Comparison of ENCODE assay signal across 11 cellular contexts in the genomic region with DNA sequence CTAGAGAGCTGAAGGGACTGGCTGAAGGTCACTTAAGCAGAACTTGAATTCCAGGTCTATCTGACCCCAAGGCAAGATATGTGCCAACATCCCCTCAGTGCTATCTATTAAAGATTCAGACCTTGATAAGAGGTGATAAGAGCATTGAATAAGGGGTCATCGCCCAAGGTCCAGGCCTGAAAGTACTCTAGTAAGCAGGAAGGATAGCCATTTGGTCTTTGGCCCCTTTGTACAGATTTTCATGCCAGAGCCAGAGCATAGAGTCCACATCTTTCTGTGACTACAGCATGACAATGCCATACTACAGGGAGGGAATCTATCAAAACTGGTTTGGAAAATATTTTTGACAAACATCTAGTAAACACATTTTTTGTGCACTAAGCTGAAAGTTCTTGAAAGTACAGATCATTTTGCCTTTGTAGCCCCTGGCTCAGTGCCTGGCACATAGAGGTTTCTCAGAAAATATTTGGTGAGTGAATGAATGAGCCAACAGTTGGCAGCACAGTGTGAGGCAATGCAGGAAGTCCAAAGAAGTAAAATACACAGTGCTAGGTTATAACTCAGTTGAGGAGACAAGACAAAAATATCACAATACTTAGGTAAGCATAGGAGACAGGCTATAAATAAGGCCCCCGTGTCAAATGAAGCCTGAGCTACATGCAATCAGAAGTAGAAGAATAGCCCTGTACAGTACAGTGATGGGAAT. TPM values are rescaled to one million over a fixed set of nuclear protein-coding genes. Genes with fewer than 3 reads are reported as not detected.
A peak's percentile ranks its signal among the peaks of the same experiment; 100 is the strongest.
DNase-seq lines count a peak whose midpoint lies in the region; ATAC-seq, FAIRE-seq and TF ChIP-seq lines count a peak whose summit lies in the region.
"Had no signal": no experiment of that assay in that cellular context is flagged by ENCODE, and none has a peak within 500 bp of the region (broad histone marks: within the 10 kb centered on the region; RNA-seq: fewer than 3 reads in every experiment).

No MANE protein-coding gene starts in this region.

- H3K36me3 ChIP-seq in body of pancreas (replicated peaks in 1 of 2; ENCODE audit: insufficient read depth in 1 of 2, low read depth in 2 of 2), result no peaks in the 10 kb centered on the region
- no peaks in the 10 kb centered on the region for H3K36me3 ChIP-seq in keratinocyte (ENCODE audit: control insufficient read depth in 2 of 2, extremely low read depth in 1 of 2, insufficient read depth in 2 of 2, low read length in 2 of 2)
- no peaks in the 10 kb centered on the region for H3K36me3 ChIP-seq in thoracic aorta

- CTCF ChIA-PET in activated CD4-positive, alpha-beta memory T cell treated with anti-CD3 and anti-CD28 coated beads, Interleukin-2, amount 10 ng/mL, durations not matched to agents 7 days and 5 days (lab: Charles Lee), result interaction anchor here (0.7 to 1.7 kb wide), 4 partner anchors 30 to 81 kb away, joined by 4 to 7 read pairs (median 4); no protein-coding TSS in a partner anchor
- CTCF ChIA-PET in activated CD4-positive, alpha-beta memory T cell treated with anti-CD3 and anti-CD28 coated beads for 36 hours (lab: Charles Lee), result interaction anchor here (0.9 to 2.3 kb wide), 3 partner anchors 54 to 74 kb away, joined by 3 to 7 read pairs (median 4); no protein-coding TSS in a partner anchor

- no peak for DNase-seq in activated CD4-positive, alpha-beta memory T cell treated with anti-CD3 and anti-CD28 coated beads, Interleukin-2, amount 10 ng/mL, durations not matched to agents 7 days and 5 days
- no peak for DNase-seq in activated CD4-positive, alpha-beta memory T cell treated with anti-CD3 and anti-CD28 coated beads for 36 hours
- peak; percentile 33 to 57 (median 50) for DNase-seq in body of pancreas
- DNase-seq in keratinocyte (ENCODE audit: low read depth, low spot score), result no peak
- DNase-seq in thoracic aorta (ENCODE audit: low spot score), result peak; percentile 71
- no peak for DNase-seq in NCI-H82 (lab: John Stamatoyannopoulos, UW)
- DNase-seq in CD14-positive monocyte (ENCODE audit: low spot score), result no peak
- DNase-seq: activated T-cell treated with anti-CD3 and anti-CD28 coated beads, Interleukin-2, amount 50 U/mL, for 24 hours; NCI-H510A had no signal

- H3K27ac ChIP-seq in body of pancreas (peak overlapping the region in 2 of 4 donors; percentile 15 to 36), keratinocyte (ENCODE audit: control insufficient read depth, insufficient read depth, low read length) (no peak overlapping the region), thoracic aorta (peak overlapping the region; percentile 87 to 93)

- peaks cover 15% of the 10 kb centered on the region for H3K4me1 ChIP-seq in body of pancreas
- H3K4me1 ChIP-seq in keratinocyte (ENCODE audit: control insufficient read depth, extremely low read depth, insufficient read depth, low read length), result peaks cover 29% of the 10 kb centered on the region
- H3K4me1 ChIP-seq in thoracic aorta (ENCODE audit: control insufficient read depth in 1 of 2, low read depth in 2 of 2), result peaks cover 28 to 69% of the 10 kb centered on the region in 2 donors

- H4K20me1 ChIP-seq in keratinocyte (ENCODE audit: control insufficient read depth, extremely low read depth, insufficient read depth, low read length), result no peaks in the 10 kb centered on the region

- H3K9me3 Mint-ChIP-seq in activated CD4-positive, alpha-beta memory T cell treated with anti-CD3 and anti-CD28 coated beads, Interleukin-2, amount 10 ng/mL, durations not matched to agents 7 days and 5 days, result no peaks in the 10 kb centered on the region
- no peaks in the 10 kb centered on the region for H3K9me3 Mint-ChIP-seq in activated CD4-positive, alpha-beta memory T cell treated with anti-CD3 and anti-CD28 coated beads for 36 hours
- peaks cover 0 to 3% (median 0%) of the 10 kb centered on the region in 7 donors for H3K9me3 Mint-ChIP-seq in CD14-positive monocyte
- H3K9me3 Mint-ChIP-seq: activated T-cell treated with anti-CD3 and anti-CD28 coated beads, Interleukin-2, amount 50 U/mL, for 24 hours had no signal

- WGBS in body of pancreas, 2 donors, result 73 to 79% methylated on average over 2 of the region's 2 CpGs

- no peak overlapping the region for H3K4me3 ChIP-seq in body of pancreas
- H3K4me3 ChIP-seq in keratinocyte (ENCODE audit: control insufficient read depth in 2 of 3, extremely low read depth in 1 of 3, insufficient read depth in 2 of 3, low read depth in 1 of 3, low read length in 3 of 3), result no peak overlapping the region
- H3K4me3 ChIP-seq in thoracic aorta, result peak overlapping the region; percentile 6

- TF ChIP-seq CTCF in body of pancreas (IDR thresholded peaks at IDR 0.05), result no peak
- TF ChIP-seq CTCF in keratinocyte (optimal IDR thresholded peaks at IDR 0.05 in 1 of 3, IDR thresholded peaks at IDR 0.05 in 1 of 3, conservative IDR thresholded peaks at IDR 0.05 in 1 of 3; ENCODE audit: extremely low read depth in 1 of 3, insufficient read depth in 2 of 3, low read length in 3 of 3), result no peak
- no peak for TF ChIP-seq CTCF in thoracic aorta (IDR thresholded peaks at IDR 0.05)
- no peak for TF ChIP-seq CTCF in CD14-positive monocyte (IDR thresholded peaks at IDR 0.05)

- TF ChIP-seq POLR2A in body of pancreas (IDR thresholded peaks at IDR 0.05), result no peak

- no peak overlapping the region for H2AFZ ChIP-seq in keratinocyte (ENCODE audit: control insufficient read depth, low read length)

- POLR2A ChIA-PET in activated CD4-positive, alpha-beta memory T cell treated with anti-CD3 and anti-CD28 coated beads, Interleukin-2, amount 10 ng/mL, durations not matched to agents 7 days and 5 days (lab: Charles Lee), result interaction anchor here (0.8 to 2.0 kb wide), 8 partner anchors 7 to 71 kb away, joined by 3 to 8 read pairs (median 3); no protein-coding TSS in a partner anchor
- POLR2A ChIA-PET in activated CD4-positive, alpha-beta memory T cell treated with anti-CD3 and anti-CD28 coated beads for 36 hours (lab: Charles Lee), result no interaction called here

- peaks cover 4% of the 10 kb centered on the region for H3K27me3 Mint-ChIP-seq in activated CD4-positive, alpha-beta memory T cell treated with anti-CD3 and anti-CD28 coated beads, Interleukin-2, amount 10 ng/mL, durations not matched to agents 7 days and 5 days
- H3K27me3 Mint-ChIP-seq in activated CD4-positive, alpha-beta memory T cell treated with anti-CD3 and anti-CD28 coated beads for 36 hours, result peaks cover 6% of the 10 kb centered on the region
- peaks cover 19 to 26% (median 21%) of the 10 kb centered on the region in 3 donors for H3K27me3 Mint-ChIP-seq in CD14-positive monocyte (ENCODE audit: low read depth in 3 of 3)

- no peaks in the 10 kb centered on the region for H3K27me3 ChIP-seq in body of pancreas
- H3K27me3 ChIP-seq in keratinocyte (ENCODE audit: control insufficient read depth, extremely low read depth, insufficient read depth, low read length), result no peaks in the 10 kb centered on the region
- no peaks in the 10 kb centered on the region for H3K27me3 ChIP-seq in thoracic aorta (replicated peaks; ENCODE audit: insufficient read depth)

- dilution Hi-C loops in keratinocyte (cut with MboI; ENCODE audit: extremely low pct_ligation_motif_present, low sequenced_read_pairs), result no loop called here

- intact Hi-C loops in activated CD4-positive, alpha-beta memory T cell treated with anti-CD3 and anti-CD28 coated beads for 36 hours (cut with micrococcal nuclease), result no loop called here
- intact Hi-C loops in body of pancreas (cut with DNase I), result no loop called here
- intact Hi-C loops in CD14-positive monocyte (cut with micrococcal nuclease), result no loop called here

- H3K9me3 ChIP-seq in body of pancreas, result no peaks in the 10 kb centered on the region
- no peaks in the 10 kb centered on the region for H3K9me3 ChIP-seq in keratinocyte (ENCODE audit: control insufficient read depth, low read depth, low read length)
- no peaks in the 10 kb centered on the region for H3K9me3 ChIP-seq in thoracic aorta

- H3K36me3 Mint-ChIP-seq in activated CD4-positive, alpha-beta memory T cell treated with anti-CD3 and anti-CD28 coated beads, Interleukin-2, amount 10 ng/mL, durations not matched to agents 7 days and 5 days (ENCODE audit: low read depth), result no peaks in the 10 kb centered on the region
- no peaks in the 10 kb centered on the region for H3K36me3 Mint-ChIP-seq in activated CD4-positive, alpha-beta memory T cell treated with anti-CD3 and anti-CD28 coated beads for 36 hours
- H3K36me3 Mint-ChIP-seq in CD14-positive monocyte, result no peaks in the 10 kb centered on the region

- H3K4me1 Mint-ChIP-seq in activated CD4-positive, alpha-beta memory T cell treated with anti-CD3 and anti-CD28 coated beads, Interleukin-2, amount 10 ng/mL, durations not matched to agents 7 days and 5 days, result peaks cover 60% of the 10 kb centered on the region
- H3K4me1 Mint-ChIP-seq in activated CD4-positive, alpha-beta memory T cell treated with anti-CD3 and anti-CD28 coated beads for 36 hours (ENCODE audit: low read depth), result peaks cover 38% of the 10 kb centered on the region
- H3K4me1 Mint-ChIP-seq in CD14-positive monocyte, result peaks cover 3% of the 10 kb centered on the region

- H3K79me2 ChIP-seq in keratinocyte (ENCODE audit: control insufficient read depth, insufficient read depth, low read length), result no peaks in the 10 kb centered on the region

- no peak overlapping the region for H3K9ac ChIP-seq in keratinocyte (ENCODE audit: control insufficient read depth, extremely low read depth, insufficient read depth, low read length)

- peak overlapping the region; percentile 13 for H3K27ac Mint-ChIP-seq in activated CD4-positive, alpha-beta memory T cell treated with anti-CD3 and anti-CD28 coated beads, Interleukin-2, amount 10 ng/mL, durations not matched to agents 7 days and 5 days
- H3K27ac Mint-ChIP-seq in activated CD4-positive, alpha-beta memory T cell treated with anti-CD3 and anti-CD28 coated beads for 36 hours, result no peak overlapping the region
- no peak overlapping the region for H3K27ac Mint-ChIP-seq in CD14-positive monocyte

- H3K9me1 ChIP-seq in keratinocyte (ENCODE audit: control insufficient read depth, extremely low read depth, insufficient read depth, low read length), result no peaks in the 10 kb centered on the region

- peak overlapping the region; percentile 4 for H3K4me2 ChIP-seq in keratinocyte (ENCODE audit: control insufficient read depth, extremely low read depth, insufficient read depth, low read depth, low read length)

- ATAC-seq in body of pancreas (peak; percentile 81), thoracic aorta (ENCODE audit: insufficient number of reproducible peaks, low FRiP score, low read depth) (peak; percentile 72), GM18868 (IDR thresholded peaks at IDR 0.05; ENCODE audit: unreplicated experiment) (no peak)

- peak; percentile 43 for FAIRE-seq in keratinocyte (lab: Jason Lieb, UNC)
- FAIRE-seq: endometrium had no signal

- H3K4me3 Mint-ChIP-seq in activated CD4-positive, alpha-beta memory T cell treated with anti-CD3 and anti-CD28 coated beads, Interleukin-2, amount 10 ng/mL, durations not matched to agents 7 days and 5 days, result no peak overlapping the region
- no peak overlapping the region for H3K4me3 Mint-ChIP-seq in activated CD4-positive, alpha-beta memory T cell treated with anti-CD3 and anti-CD28 coated beads for 36 hours
- no peak overlapping the region for H3K4me3 Mint-ChIP-seq in CD14-positive monocyte
- H3K4me3 Mint-ChIP-seq: activated T-cell treated with anti-CD3 and anti-CD28 coated beads, Interleukin-2, amount 50 U/mL, for 24 hours had no signal

RNA-seq across cellular contexts. Expression of a gene that starts 15.1 kb away (rescaled TPM):
- 10 to 100 TPM; 55.7 to 58.5 TPM for total RNA-seq in activated CD4-positive, alpha-beta memory T cell treated with anti-CD3 and anti-CD28 coated beads, Interleukin-2, amount 10 ng/mL, durations not matched to agents 7 days and 5 days
- 10 to 100 TPM; 37.7 to 39.5 TPM for total RNA-seq in activated CD4-positive, alpha-beta memory T cell treated with anti-CD3 and anti-CD28 coated beads for 36 hours
- total RNA-seq in body of pancreas (10 to 100 TPM; 15.8 to 27.5 TPM), thoracic aorta (10 to 100 TPM; 39.4 to 47.8 TPM)
- polyA plus RNA-seq in keratinocyte (52.2 to 99.3 TPM (median 54.4 TPM) in 3 replicates), CD14-positive monocyte (under 1 TPM in 1 of 2 donors, not detected in 1; 0.19 TPM)
- polyA plus RNA-seq in keratinocyte (2011; ENCODE audit: low read depth), result 167 TPM
- polyA plus RNA-seq in keratinocyte (2011; cell fraction: cytosol; rRNA removed), result 55.6 and 125 TPM in 2 replicates
- polyA plus RNA-seq in keratinocyte (2011; cell fraction: nucleus; rRNA removed), result 34.4 and 46.8 TPM in 2 replicates
- polyA plus RNA-seq in keratinocyte (2012; ENCODE audit: low replicate concordance), result 54.5 and 85.9 TPM in 2 replicates
- polyA minus RNA-seq in keratinocyte, result 5.9 to 58.9 TPM (median 22.4 TPM) in 3 replicates
- 77.7 TPM for polyA minus RNA-seq in keratinocyte (2011; cell fraction: cytosol; rRNA and poly(A)+ RNA removed)
- 27.5 and 43.4 TPM in 2 replicates for polyA minus RNA-seq in keratinocyte (2011; cell fraction: nucleus; rRNA and poly(A)+ RNA removed)

Comparison
In these comparisons a context has a peak if more than half of its experiments do, and no peak if none do; other contexts are left out.
1. DNase-seq: peak in body of pancreas (4 of 4) and thoracic aorta (single experiment); none in activated CD4-positive, alpha-beta memory T cell treated with anti-CD3 and anti-CD28 coated beads, Interleukin-2, amount 10 ng/mL, durations not matched to agents 7 days and 5 days (single experiment), activated CD4-positive, alpha-beta memory T cell treated with anti-CD3 and anti-CD28 coated beads for 36 hours (single experiment), keratinocyte (single experiment), NCI-H82 (single experiment) and CD14-positive monocyte (single experiment).